In the genomic region with DNA sequence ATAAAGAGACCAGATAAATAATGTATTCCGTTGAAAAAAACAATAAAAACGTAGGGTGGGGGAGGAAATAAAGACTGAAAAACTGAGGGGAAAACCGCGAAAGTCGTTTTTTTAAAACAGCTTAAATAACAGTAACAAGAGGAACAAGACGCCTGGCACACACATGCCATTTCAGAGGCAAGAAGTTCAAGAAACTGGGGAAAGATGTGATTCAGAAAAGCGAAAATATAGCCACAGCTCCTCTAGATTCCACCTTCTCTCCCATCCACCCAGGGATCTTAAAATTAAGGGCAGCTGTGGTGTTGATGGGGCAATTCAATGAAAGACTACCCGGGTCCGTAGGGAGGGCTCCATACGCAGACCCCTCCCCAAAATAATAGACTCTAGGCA, we compare ENCODE assay signal across 8 cellular contexts. TPM values are rescaled to one million over a fixed set of nuclear protein-coding genes. Genes with fewer than 3 reads are reported as not detected.
DNase-seq lines count a peak whose midpoint lies in the region; ATAC-seq lines count a peak whose summit lies in the region.

No MANE protein-coding gene starts in this region.

- ATAC-seq in naive B cell (ENCODE audit: low read depth in 2 of 2) (no peak), GM19328 (IDR thresholded peaks at IDR 0.05; ENCODE audit: unreplicated experiment) (no peak)

- H3K9me3 Mint-ChIP-seq in naive B cell, result peaks cover 3 to 12% (median 6%) of the 10 kb centered on the region in 7 donors

- peaks cover 22 to 42% (median 36%) of the 10 kb centered on the region in 3 donors for H3K4me1 Mint-ChIP-seq in naive B cell

- DNase-seq in Ammon's horn (ENCODE audit: low spot score) (peak; percentile 13), Kasumi-1 (lab: John Stamatoyannopoulos, UW) (peak; percentile 17 to 41), naive B cell (peak; percentile 6), iPS-NIHi7 (ENCODE audit: extremely low spot score) (no peak)
- no peak for DNase-seq in stimulated activated CD4-positive, alpha-beta T cell treated with anti-CD3 and anti-CD28 coated beads, Interleukin-2, amount 100 ng/mL, for 24 hours
- DNase-seq in stimulated activated CD8-positive, alpha-beta memory T cell treated with anti-CD3 and anti-CD28 coated beads, Interleukin-4, amount 100 ng/mL, for 48 hours, result no peak

- H3K27ac ChIP-seq in cingulate gyrus (ENCODE audit: low read depth, low read length), result peak overlapping the region; percentile 48

- H3K27me3 Mint-ChIP-seq in naive B cell, result no peaks in the 10 kb centered on the region

- peaks cover 0 to 8% of the 10 kb centered on the region in 2 donors for H3K36me3 Mint-ChIP-seq in naive B cell

- H3K27ac Mint-ChIP-seq in naive B cell, result peak overlapping the region; percentile 69 to 93 (median 86)

- peak overlapping the region; percentile 88 to 97 (median 92) for H3K4me3 Mint-ChIP-seq in naive B cell

RNA-seq across cellular contexts. Expression of a gene that starts 1.3 kb away (rescaled TPM):
- 10 to 100 TPM; 10.9 to 51.1 (median 34.0) TPM for polyA plus RNA-seq in naive B cell (ENCODE audit: low read depth in 6 of 6)

Comparison
In these comparisons a context has a peak if more than half of its experiments do, and no peak if none do; other contexts are left out.
1. DNase-seq: peak in Ammon's horn (single experiment), Kasumi-1 (2 of 2) and naive B cell (single experiment); none in iPS-NIHi7 (single experiment), stimulated activated CD4-positive, alpha-beta T cell treated with anti-CD3 and anti-CD28 coated beads, Interleukin-2, amount 100 ng/mL, for 24 hours (0 of 2) and stimulated activated CD8-positive, alpha-beta memory T cell treated with anti-CD3 and anti-CD28 coated beads, Interleukin-4, amount 100 ng/mL, for 48 hours (single experiment).